In the genomic region with DNA sequence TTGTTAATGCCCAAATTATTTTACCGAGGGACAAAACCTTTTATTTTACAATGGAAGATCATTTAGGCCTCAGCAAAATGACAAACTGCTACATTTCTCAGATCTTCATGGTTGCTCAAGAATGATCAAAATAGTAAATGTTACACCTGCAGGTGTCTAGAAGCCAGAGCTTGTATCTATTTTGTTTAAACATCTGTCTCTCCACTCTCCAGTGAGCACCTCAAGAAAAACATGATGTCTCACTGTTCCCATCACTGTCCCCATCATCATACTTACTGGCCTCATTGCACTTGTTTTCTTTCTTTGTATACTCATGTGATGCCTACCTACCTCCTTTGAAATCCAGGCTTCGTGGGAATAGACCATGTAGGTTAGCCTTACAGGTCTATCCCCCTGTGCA, we compare ENCODE assay signal across 20 cellular contexts.
DNase-seq lines count a peak whose midpoint lies in the region; ATAC-seq and TF ChIP-seq lines count a peak whose summit lies in the region.
"Had no signal": no experiment of that assay in that cellular context is flagged by ENCODE, and none has a peak within 500 bp of the region (broad histone marks: within the 10 kb centered on the region; RNA-seq: fewer than 3 reads in every experiment).

No MANE protein-coding gene starts in this region.

- no peaks in the 10 kb centered on the region for H4K20me1 ChIP-seq in mammary epithelial cell (ENCODE audit: insufficient read depth, low read length)
- no peaks in the 10 kb centered on the region for H4K20me1 ChIP-seq in OCI-LY1 (ENCODE audit: insufficient read depth, low read length)

- H3K27me3 ChIP-seq in mammary epithelial cell (ENCODE audit: insufficient read depth, low read length) (no peaks in the 10 kb centered on the region), OCI-LY1 (ENCODE audit: insufficient read depth, low read length) (no peaks in the 10 kb centered on the region), stomach (no peaks in the 10 kb centered on the region), mesendoderm (ENCODE audit: insufficient read depth, low read length, poor library complexity) (no peaks in the 10 kb centered on the region)

- ATAC-seq in memory B cell (ENCODE audit: low read depth): peak; percentile 77
- ATAC-seq in HG02840 (IDR thresholded peaks at IDR 0.05; ENCODE audit: low FRiP score, unreplicated experiment): no peak
- ATAC-seq: GM12878 had no signal

- H3K4ac ChIP-seq in mesendoderm (ENCODE audit: low read depth, low read length): no peak overlapping the region

- no peaks in the 10 kb centered on the region for H3K9me2 ChIP-seq in OCI-LY1 (ENCODE audit: low read depth, low read length)

- H2AK5ac ChIP-seq in mesendoderm (ENCODE audit: low read length): no peak overlapping the region

- TF ChIP-seq EP300 in stomach (IDR thresholded peaks at IDR 0.05): no peak

- H3K27ac ChIP-seq in mammary epithelial cell (ENCODE audit: insufficient read depth, low read depth, low read length): no peak overlapping the region
- peak overlapping the region; percentile 99 for H3K27ac ChIP-seq in OCI-LY1 (ENCODE audit: low read depth, low read length, poor library complexity, severe bottlenecking)
- H3K27ac ChIP-seq in stomach: no peak overlapping the region
- H3K27ac ChIP-seq in mesendoderm (ENCODE audit: low read depth, low read length): no peak overlapping the region

- no peaks in the 10 kb centered on the region for H3K79me2 ChIP-seq in mammary epithelial cell (ENCODE audit: insufficient read depth, low read length)
- no peaks in the 10 kb centered on the region for H3K79me2 ChIP-seq in OCI-LY1 (ENCODE audit: insufficient read depth, low read length)
- H3K79me2 ChIP-seq in mesendoderm (ENCODE audit: control insufficient read depth, insufficient read depth, low read length): no peaks in the 10 kb centered on the region

- no peaks in the 10 kb centered on the region for H3K79me1 ChIP-seq in mesendoderm (ENCODE audit: low read length)

- peaks cover 31% of the 10 kb centered on the region for H3F3A ChIP-seq in OCI-LY1 (ENCODE audit: insufficient read depth, low read length)

- CTCF ChIA-PET in MCF 10A (lab: Yijun Ruan, JAX) (interaction anchor here (0.6 kb wide), 1 partner anchor 415 kb away, joined by 3 read pairs; no protein-coding TSS in a partner anchor), mammary epithelial cell (lab: Charles Lee; ENCODE audit: low non-redundant PET) (no interaction called here)

- H3K4me3 ChIP-seq in mammary epithelial cell (replicated peaks in 1 of 3; ENCODE audit: insufficient read depth in 1 of 3, low read depth in 2 of 3, low read length in 3 of 3): no peak overlapping the region
- H3K4me3 ChIP-seq in OCI-LY1 (ENCODE audit: low read depth, low read length, poor library complexity, severe bottlenecking): peak overlapping the region; percentile 57
- no peak overlapping the region for H3K4me3 ChIP-seq in stomach
- no peak overlapping the region for H3K4me3 ChIP-seq in mesendoderm (ENCODE audit: low read length)
- H3K4me3 ChIP-seq: GM12878 had no signal

- POLR2A ChIA-PET in MCF 10A (lab: Yijun Ruan, JAX): no interaction called here

- H3K36me3 Mint-ChIP-seq in MCF 10A (ENCODE audit: insufficient read depth, unreplicated experiment) (peaks cover 1% of the 10 kb centered on the region), memory B cell (no peaks in the 10 kb centered on the region)

- H3K9me3 ChIP-seq in mammary epithelial cell (replicated peaks; ENCODE audit: insufficient read depth, low read length): no peaks in the 10 kb centered on the region
- no peaks in the 10 kb centered on the region for H3K9me3 ChIP-seq in OCI-LY1 (ENCODE audit: low read length)
- H3K9me3 ChIP-seq in stomach: no peaks in the 10 kb centered on the region

- H2BK5ac ChIP-seq in mesendoderm (ENCODE audit: low read length): no peak overlapping the region

- no peak overlapping the region for H3K4me3 Mint-ChIP-seq in MCF 10A (ENCODE audit: unreplicated experiment)
- H3K4me3 Mint-ChIP-seq in memory B cell: peak overlapping the region; percentile 25

- TF ChIP-seq CTCF in MCF 10A (IDR thresholded peaks at IDR 0.05; ENCODE audit: unreplicated experiment) (no peak), mammary epithelial cell (conservative IDR thresholded peaks at IDR 0.05 in 1 of 2, IDR thresholded peaks at IDR 0.05 in 1 of 2; ENCODE audit: extremely low read depth in 1 of 2, insufficient read depth in 1 of 2, low read depth in 1 of 2, low read length in 2 of 2) (no peak), OCI-LY1 (IDR thresholded peaks at IDR 0.05; ENCODE audit: low read length) (no peak), stomach (IDR thresholded peaks at IDR 0.05) (no peak)

- BruUV-seq in MCF 10A (replicated peaks; lab: Mats Ljungman, UMichigan): no TSS peak
- no TSS peak for BruUV-seq in mammary epithelial cell (replicated peaks; lab: Mats Ljungman, UMichigan)

- no peak overlapping the region for H3K18ac ChIP-seq in mesendoderm (ENCODE audit: low read length)

- H4K5ac ChIP-seq in mesendoderm (ENCODE audit: low read length): no peak overlapping the region

- no peak overlapping the region for H2BK15ac ChIP-seq in mesendoderm (replicated peaks; ENCODE audit: low read depth)

- H3K4me2 ChIP-seq in mammary epithelial cell (ENCODE audit: insufficient read depth, low read depth, low read length) (no peak overlapping the region), OCI-LY1 (ENCODE audit: low read length) (peak overlapping the region; percentile 66), mesendoderm (ENCODE audit: low read length) (no peak overlapping the region)

- H3K56ac ChIP-seq in mesendoderm (ENCODE audit: low read length): no peak overlapping the region

- TF ChIP-seq POLR2A in stomach (IDR thresholded peaks at IDR 0.05): no peak

- in situ Hi-C loops in mammary epithelial cell (cut with MboI; ENCODE audit: low sequenced_read_pairs in 2 of 2): no loop called here

- no peak overlapping the region for H2AFZ ChIP-seq in mammary epithelial cell (ENCODE audit: low read depth, low read length)
- H2AFZ ChIP-seq in OCI-LY1 (ENCODE audit: low read length): no peak overlapping the region

- WGBS in mammary epithelial cell (ENCODE audit: low coverage, missing lambda C conversion rate): 83% methylated on average over 2 of the region's 2 CpGs
- 88 to 96% (median 91%) methylated on average over 2 of the region's 2 CpGs for WGBS in stomach, 5 donors
- WGBS in mesendoderm (ENCODE audit: extremely low coverage, insufficient coverage, low lambda C conversion rate): no CpG with 5 or more reads among the region's 2 CpGs

- dilution Hi-C loops in mammary epithelial cell (cut with HindIII; ENCODE audit: low sequenced_read_pairs): no loop called here

- H3K4me1 Mint-ChIP-seq in MCF 10A (ENCODE audit: insufficient read depth, unreplicated experiment) (peaks cover 12% of the 10 kb centered on the region), memory B cell (peaks cover 36% of the 10 kb centered on the region)

- H3K27me3 Mint-ChIP-seq in MCF 10A (ENCODE audit: insufficient read depth, unreplicated experiment): no peaks in the 10 kb centered on the region
- no peaks in the 10 kb centered on the region for H3K27me3 Mint-ChIP-seq in memory B cell

- H3K9ac ChIP-seq in mammary epithelial cell (ENCODE audit: insufficient read depth, low read length) (no peak overlapping the region), OCI-LY1 (ENCODE audit: low read length) (peak overlapping the region; percentile 88), mesendoderm (ENCODE audit: low read length) (no peak overlapping the region)

- DNase-seq in MCF 10A (ENCODE audit: unreplicated experiment) (no peak), mammary epithelial cell (no peak), memory B cell (ENCODE audit: low spot score in 2 of 2) (no peak), stomach (no peak), mesendoderm (no peak), OCI-M1 (lab: John Stamatoyannopoulos, UW) (no peak)
- DNase-seq: 8988T, C1 segment of cervical spinal cord, DND-41, GDM1, H7, KG1, NCI-H1092 treated with DMSO at 0.1 percent for 48 hours, NCI-H2107, NCI-H2227 treated with DMSO at 0.1 percent for 48 hours, NCI-H524, RPMI8226 had no signal

- H3K4me1 ChIP-seq in mammary epithelial cell (ENCODE audit: insufficient read depth, low read length): peaks cover 27% of the 10 kb centered on the region
- H3K4me1 ChIP-seq in OCI-LY1 (ENCODE audit: insufficient read depth, low read length, severe bottlenecking): peaks cover 100% of the 10 kb centered on the region
- peaks cover 0 to 4% (median under 1%) of the 10 kb centered on the region in 4 donors for H3K4me1 ChIP-seq in stomach
- no peaks in the 10 kb centered on the region for H3K4me1 ChIP-seq in mesendoderm (ENCODE audit: control insufficient read depth, low read depth, low read length)

- no peaks in the 10 kb centered on the region for H3K36me3 ChIP-seq in mammary epithelial cell (ENCODE audit: insufficient read depth, low read length)
- H3K36me3 ChIP-seq in OCI-LY1 (ENCODE audit: insufficient read depth, low read length): no peaks in the 10 kb centered on the region
- H3K36me3 ChIP-seq in stomach: peaks cover 0 to 11% (median 0%) of the 10 kb centered on the region in 4 donors
- H3K36me3 ChIP-seq in mesendoderm (ENCODE audit: control insufficient read depth, insufficient read depth, low read length): no peaks in the 10 kb centered on the region

- intact Hi-C loops in MCF 10A (cut with micrococcal nuclease): no loop called here
- intact Hi-C loops in mammary epithelial cell (cut with micrococcal nuclease): no loop called here
- intact Hi-C loops in stomach (cut with DNase I; ENCODE audit: low total_unique reads): no loop called here

- H3K27ac Mint-ChIP-seq in MCF 10A (ENCODE audit: low read depth, unreplicated experiment): peak overlapping the region; percentile 85
- H3K27ac Mint-ChIP-seq in memory B cell: no peak overlapping the region

- H3K9me3 Mint-ChIP-seq in MCF 10A (ENCODE audit: unreplicated experiment): no peaks in the 10 kb centered on the region
- no peaks in the 10 kb centered on the region for H3K9me3 Mint-ChIP-seq in memory B cell

- H2BK120ac ChIP-seq in mesendoderm (ENCODE audit: low read depth, low read length): no peak overlapping the region

- no peak overlapping the region for H4K8ac ChIP-seq in mesendoderm (ENCODE audit: low read depth, low read length)

- H3K23ac ChIP-seq in mesendoderm (ENCODE audit: low read length): no peak overlapping the region
